13 cellular contexts compared by ENCODE assay signal in the genomic region with DNA sequence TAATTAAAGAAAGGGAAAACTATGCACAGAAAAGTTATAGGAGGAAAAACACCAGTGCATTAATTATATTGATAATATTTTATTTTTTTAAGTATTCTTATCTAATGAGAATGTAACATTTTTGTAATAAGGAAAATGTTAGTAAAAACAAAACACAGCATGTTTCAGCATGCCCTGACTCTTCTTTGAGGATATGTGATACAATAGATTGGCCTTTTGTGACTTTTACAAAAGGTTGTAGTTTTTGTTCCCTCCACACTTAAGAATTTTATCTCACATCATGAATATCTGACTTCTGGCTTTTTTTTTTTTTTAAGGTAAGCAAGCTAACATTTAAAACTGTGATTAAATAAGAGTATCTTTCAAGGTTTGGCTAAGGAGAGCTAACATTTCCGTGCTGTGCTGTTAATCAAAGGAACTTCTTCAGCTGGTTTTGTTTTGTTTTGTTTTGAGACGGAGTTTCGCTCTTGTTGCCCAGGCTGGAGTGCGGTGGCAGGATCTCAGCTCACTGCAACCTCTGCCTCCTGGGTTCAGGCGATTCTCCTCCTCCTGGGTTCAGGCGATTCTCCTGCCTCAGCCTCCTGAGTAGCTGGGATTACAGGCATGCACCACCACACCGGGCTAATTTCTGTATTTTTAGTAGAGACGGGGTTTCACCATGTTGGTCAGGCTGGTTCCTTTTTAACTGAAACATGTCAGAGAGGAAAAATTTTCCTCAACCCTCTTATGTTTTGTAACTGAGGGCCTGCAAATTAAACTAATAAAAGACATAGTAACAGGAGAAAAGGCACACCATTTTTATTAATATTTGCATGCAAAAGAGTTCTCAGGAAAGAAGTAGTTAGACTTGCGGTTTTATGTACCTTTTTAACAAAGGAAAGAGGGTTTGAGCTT. TPM values are rescaled to one million over a fixed set of nuclear protein-coding genes. Genes with fewer than 3 reads are reported as not detected.
A peak's percentile ranks its signal among the peaks of the same experiment; 100 is the strongest.
DNase-seq lines count a peak whose midpoint lies in the region; ATAC-seq, FAIRE-seq and TF ChIP-seq lines count a peak whose summit lies in the region.
"Had no signal": no experiment of that assay in that cellular context is flagged by ENCODE, and none has a peak within 500 bp of the region (broad histone marks: within the 10 kb centered on the region; RNA-seq: fewer than 3 reads in every experiment).

No MANE protein-coding gene starts in this region.

- POLR2A ChIA-PET in WTC11 (lab: Charles Lee) = interaction anchor here (0.6 kb wide), 1 partner anchor 241 kb away, joined by 3 read pairs; no protein-coding TSS in a partner anchor
- POLR2A ChIA-PET in K562 (lab: Yijun Ruan, JAX) = no interaction called here

- H3K36me3 ChIP-seq in cardiac muscle cell (no peaks in the 10 kb centered on the region), K562 (ENCODE audit: control insufficient read depth, insufficient read depth, low read length) (no peaks in the 10 kb centered on the region), thymus (ENCODE audit: control insufficient read depth, insufficient read depth) (no peaks in the 10 kb centered on the region)
- H3K36me3 ChIP-seq: neutrophil had no signal

- H3K27me3 ChIP-seq in cardiac muscle cell = no peaks in the 10 kb centered on the region
- no peaks in the 10 kb centered on the region for H3K27me3 ChIP-seq in K562 (ENCODE audit: control insufficient read depth in 2 of 2, insufficient read depth in 2 of 2, low read length in 2 of 2)
- H3K27me3 ChIP-seq in thymus (ENCODE audit: control insufficient read depth, insufficient read depth) = no peaks in the 10 kb centered on the region
- H3K27me3 ChIP-seq: neutrophil had no signal

- no peak for TF ChIP-seq POLR2A in K562 (conservative IDR thresholded peaks at IDR 0.05)

- no peak overlapping the region for H3K4me3 Mint-ChIP-seq in WTC11

- peaks cover 3% of the 10 kb centered on the region; the same call in 1 of the 2 replicates for H3K27me3 Mint-ChIP-seq in WTC11 (ENCODE audit: low read depth)

- peak overlapping the region; percentile 83 for H3K27ac Mint-ChIP-seq in WTC11

- no peak for TF ChIP-seq EP300 in K562 (IDR thresholded peaks at IDR 0.05; ENCODE audit: low read length)

- TF ChIP-seq RAD21 in K562 (CRISPR knock-in tag; conservative IDR thresholded peaks at IDR 0.05 in 1 of 2, IDR thresholded peaks at IDR 0.05 in 1 of 2) = no peak

- peaks cover 25% of the 10 kb centered on the region for H3K9me3 Mint-ChIP-seq in WTC11

- no peak overlapping the region for H3K4me2 ChIP-seq in K562 (ENCODE audit: insufficient read depth, low read length)
- H3K4me2 ChIP-seq: KMS-11 had no signal

- no TSS peak for BruUV-seq in K562 (replicated peaks; lab: Mats Ljungman, UMichigan)

- H3K27ac ChIP-seq in cardiac muscle cell (peak overlapping the region; percentile 80), K562 (ENCODE audit: extremely low read depth, low read depth, low read length) (no peak overlapping the region), thymus (ENCODE audit: low read depth) (peak overlapping the region; percentile 47)
- H3K27ac ChIP-seq: epithelial cell of prostate, KMS-11, neutrophil had no signal

- no peaks in the 10 kb centered on the region for H3K79me2 ChIP-seq in K562 (ENCODE audit: control insufficient read depth, insufficient read depth, low read length)

- H3K4me3 ChIP-seq in cardiac muscle cell (no peak overlapping the region), K562 (no peak overlapping the region), thymus (ENCODE audit: low read length) (no peak overlapping the region)

- no peak overlapping the region for H3K9ac ChIP-seq in K562 (ENCODE audit: insufficient read depth in 1 of 2, low read depth in 2 of 2, low read length in 2 of 2)
- H3K9ac ChIP-seq: KMS-11 had no signal

- intact Hi-C loops in cardiac septum (cut with DNase I) (no loop called here), K562 (cut with micrococcal nuclease) (no loop called here)

- DNase-seq in cardiac muscle cell (ENCODE audit: low read depth in 1 of 2, low spot score in 1 of 2) (no peak), cardiac septum (ENCODE audit: low spot score) (no peak), WTC11 (ENCODE audit: low spot score) (no peak), K562 (ENCODE audit: extremely low read depth in 1 of 4, low spot score in 3 of 4) (no peak), cerebellar cortex (ENCODE audit: low spot score) (no peak), H4 (ENCODE audit: low spot score) (no peak), midbrain (lab: John Stamatoyannopoulos, UW) (no peak)
- DNase-seq: GF-D8, NCI-H510A had no signal

- peaks cover 17% of the 10 kb centered on the region for H3K4me1 Mint-ChIP-seq in WTC11

- H3K9me1 ChIP-seq in K562 (ENCODE audit: control insufficient read depth, insufficient read depth, low read length) = no peaks in the 10 kb centered on the region

- H4K20me1 ChIP-seq in K562 (replicated peaks; ENCODE audit: control insufficient read depth, insufficient read depth, low read length) = no peaks in the 10 kb centered on the region

- no peak for FAIRE-seq in K562 (lab: Jason Lieb, UNC)

- in situ Hi-C loops in K562 (cut with MboI) = no loop called here

- H3K9me3 ChIP-seq in cardiac muscle cell (ENCODE audit: low read depth) (no peaks in the 10 kb centered on the region), K562 (replicated peaks; ENCODE audit: control insufficient read depth, insufficient read depth, low read depth, low read length) (peaks cover 9% of the 10 kb centered on the region; the same call in 1 of the 2 replicates), thymus (ENCODE audit: control insufficient read depth) (no peaks in the 10 kb centered on the region)

- H2AFZ ChIP-seq in K562 (ENCODE audit: low read depth, low read length) = 0 out of 2 replicates have a peak overlapping the region, but pooled peaks have one; percentile 9

- TF ChIP-seq CTCF in cardiac muscle cell (IDR thresholded peaks at IDR 0.05; ENCODE audit: low read depth, low read length) (no peak), WTC11 (IDR thresholded peaks at IDR 0.05) (no peak), K562 (IDR thresholded peaks at IDR 0.05 in 2 of 3, conservative IDR thresholded peaks at IDR 0.05 in 1 of 3; ENCODE audit: insufficient read depth in 2 of 3, low read depth in 1 of 3, low read length in 3 of 3) (no peak)

- no peak for ATAC-seq in WTC11
- no peak for ATAC-seq in K562

- peaks cover 8% of the 10 kb centered on the region for H3K36me3 Mint-ChIP-seq in WTC11

- H3K4me1 ChIP-seq in cardiac muscle cell (ENCODE audit: low read depth) (no peaks in the 10 kb centered on the region), K562 (replicated peaks in 1 of 2; ENCODE audit: control insufficient read depth in 2 of 2, insufficient read depth in 2 of 2, low read length in 2 of 2) (no peaks in the 10 kb centered on the region), thymus (ENCODE audit: control insufficient read depth, insufficient read depth, low read length) (peaks cover 2% of the 10 kb centered on the region)

- WGBS in K562 (ENCODE audit: insufficient coverage, low coverage, missing lambda C conversion rate) = 70% methylated on average over 8 of the region's 9 CpGs
- WGBS in thymus = 89% methylated on average over 9 of the region's 9 CpGs

- CTCF ChIA-PET in WTC11 (lab: Charles Lee) = interaction anchor here (0.6 kb wide), 1 partner anchor 139 kb away, joined by 3 read pairs; no protein-coding TSS in a partner anchor
- CTCF ChIA-PET in K562 (lab: Yijun Ruan, JAX; ENCODE audit: low intra/inter-chr PET ratio) = no interaction called here

TF ChIP-seq in WTC11, 78 proteins besides CTCF, POLR2A, EP300 and RAD21 (continues in another document):
- TF ChIP-seq TP53 (CRISPR knock-in tag; IDR thresholded peaks at IDR 0.05) = no peak
- TF ChIP-seq GTF2I (CRISPR knock-in tag; conservative IDR thresholded peaks at IDR 0.05) = no peak
- no peak for TF ChIP-seq CREB1 (CRISPR knock-in tag; IDR thresholded peaks at IDR 0.05)

TF ChIP-seq in K562, 482 proteins besides CTCF, POLR2A, EP300 and RAD21 (continues in another document):
- TF ChIP-seq ASH1L (IDR thresholded peaks at IDR 0.05; ENCODE audit: borderline replicate concordance, low read depth, partially characterized antibody) (no peak), ZC3H11A (IDR thresholded peaks at IDR 0.05; ENCODE audit: low read depth, low read length) (no peak), ZNF134 (CRISPR knock-in tag; conservative IDR thresholded peaks at IDR 0.05) (no peak), SMARCA5 (IDR thresholded peaks at IDR 0.05) (no peak)
- TF ChIP-seq, protein P1, sequence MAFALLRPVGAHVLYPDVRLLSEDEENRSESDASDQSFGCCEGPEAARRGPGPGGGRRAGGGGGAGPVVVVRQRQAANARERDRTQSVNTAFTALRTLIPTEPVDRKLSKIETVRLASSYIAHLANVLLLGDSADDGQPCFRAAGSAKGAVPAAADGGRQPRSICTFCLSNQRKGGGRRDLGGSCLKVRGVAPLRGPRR (CRISPR knock-in tag; IDR thresholded peaks at IDR 0.05) = no peak

RNA-seq across cellular contexts. Expression of gene RESF1, which starts 30.7 kb away (rescaled TPM):
- total RNA-seq in cardiac muscle cell (39.6 and 49.0 TPM in 2 replicates), cardiac septum (17.3 TPM), WTC11 (2021) (78.1 to 91.4 TPM (median 79.9 TPM) in 3 replicates), K562 (2014; rRNA removed) (26.4 and 29.9 TPM in 2 replicates), K562 (2014; rRNA removed; fragmentation: Illumina TruSeq; extraction: Trizol) (72.9 and 91.0 TPM in 2 replicates), K562 (2015; rRNA removed; fragmentation: Illumina TruSeq; extraction: Trizol) (110 and 121 TPM in 2 replicates), K562 (2021) (51.2 and 52.4 TPM in 2 replicates)
- polyA plus RNA-seq in cardiac muscle cell (15.7 and 20.9 TPM in 2 replicates), K562 (2011; rRNA removed) (51.7 and 53.6 TPM in 2 replicates), K562 (2014; fragmentation: Illumina TruSeq; extraction: Trizol) (52.6 and 70.6 TPM in 2 replicates), K562 (2014; fragmentation: Nextera tagmentation; extraction: Ambion mirVana) (10 to 100 TPM; 21.5 to 30.1 TPM), K562 (2014; rRNA removed) (50.3 and 62.0 TPM in 2 replicates), thymus (323 TPM)
- 12.1 and 64.1 TPM in 2 replicates for total RNA-seq in K562 (2011; cell fraction: chromatin; rRNA removed; ENCODE audit: low replicate concordance)
- 15.3 and 18.7 TPM in 2 replicates for total RNA-seq in K562 (2011; cell fraction: nucleolus; rRNA removed)
- 24.8 and 26.9 TPM in 2 replicates for total RNA-seq in K562 (2011; cell fraction: nucleoplasm; rRNA removed)
- polyA plus RNA-seq in K562 (2011; cell fraction: cytosol; rRNA removed) = 14.6 and 36.7 TPM in 2 replicates
- 32.3 and 54.2 TPM in 2 replicates for polyA plus RNA-seq in K562 (2011; cell fraction: nucleus; rRNA removed)
- 52.5 and 58.2 TPM in 2 replicates for polyA plus RNA-seq in K562 (2012)
- polyA minus RNA-seq in K562 (2011; rRNA and poly(A)+ RNA removed) = 89.2 and 132 TPM in 2 replicates
- polyA minus RNA-seq in K562 (2011; cell fraction: cytosol; rRNA and poly(A)+ RNA removed) = 30.2 and 45.1 TPM in 2 replicates
- 33.1 and 72.0 TPM in 2 replicates for polyA minus RNA-seq in K562 (2011; cell fraction: nucleus; rRNA and poly(A)+ RNA removed)
- 14.3 and 14.5 TPM in 2 replicates for total RNA-seq in H4 (2014; rRNA removed; shearing (Covaris generic))
